Comparison of ENCODE assay signal across 9 cellular contexts in the genomic region with DNA sequence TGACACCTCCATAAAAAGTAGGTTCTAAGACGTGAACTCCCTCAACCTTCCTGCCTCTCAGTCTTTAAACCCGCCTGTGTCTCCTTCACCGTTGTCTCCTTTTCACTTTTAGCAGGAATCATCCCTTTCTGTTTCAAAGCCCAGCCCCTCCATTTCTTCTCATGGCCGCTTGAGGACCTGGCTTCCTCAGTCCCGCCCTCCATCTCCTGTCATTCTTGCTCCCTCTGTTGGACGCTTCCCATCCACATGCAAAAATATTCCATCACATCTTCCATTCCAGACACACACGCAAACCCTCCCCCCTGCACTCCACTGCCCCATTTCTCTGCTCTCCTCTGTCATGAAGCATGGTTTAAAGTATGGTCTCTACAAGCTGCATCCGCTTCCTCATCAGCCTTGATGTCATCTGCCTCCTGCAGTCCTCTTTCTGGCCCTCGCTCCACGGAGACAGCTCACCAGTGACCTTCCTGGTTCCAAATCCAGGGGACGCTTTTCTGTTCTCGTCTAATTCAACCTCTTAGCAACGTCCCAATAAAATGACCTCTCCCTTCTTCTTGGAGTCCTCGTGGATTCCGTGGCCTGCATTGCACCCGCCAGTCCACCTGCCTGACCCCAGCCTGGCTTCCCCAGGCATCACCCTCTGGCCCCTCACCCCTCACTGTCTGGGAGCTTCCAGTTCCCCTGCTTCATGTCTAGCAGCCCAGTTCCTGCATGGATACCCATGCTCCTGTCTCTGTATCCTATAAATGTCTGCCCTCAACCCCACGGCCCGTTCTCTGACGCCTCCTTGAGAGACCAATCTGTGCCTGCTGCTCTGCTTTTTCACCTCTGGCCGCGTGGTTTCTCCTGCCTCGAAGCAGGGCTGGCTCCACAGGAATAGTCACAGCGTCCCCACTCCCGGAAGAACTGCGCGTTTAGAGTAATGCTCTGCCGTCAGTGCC. TPM values are rescaled to one million over a fixed set of nuclear protein-coding genes. Genes with fewer than 3 reads are reported as not detected.
DNase-seq lines count a peak whose midpoint lies in the region; ATAC-seq and TF ChIP-seq lines count a peak whose summit lies in the region.
"Had no signal": no experiment of that assay in that cellular context is flagged by ENCODE, and none has a peak within 500 bp of the region (broad histone marks: within the 10 kb centered on the region; RNA-seq: fewer than 3 reads in every experiment).

No MANE protein-coding gene starts in this region.

- H3K79me2 ChIP-seq in GM23338 (replicated peaks; ENCODE audit: insufficient read depth) (no peaks in the 10 kb centered on the region), OCI-LY7 (ENCODE audit: insufficient read depth, low read depth, low read length) (no peaks in the 10 kb centered on the region), mesendoderm (ENCODE audit: control insufficient read depth, insufficient read depth, low read length) (no peaks in the 10 kb centered on the region)

- no peaks in the 10 kb centered on the region for H3K9me3 ChIP-seq in OCI-LY7 (ENCODE audit: low read length)

- no peak overlapping the region for H3K18ac ChIP-seq in mesendoderm (ENCODE audit: low read length)

- H3K36me3 Mint-ChIP-seq in GM23338 (ENCODE audit: low read depth), result no peaks in the 10 kb centered on the region
- H3K36me3 Mint-ChIP-seq: activated naive CD4-positive, alpha-beta T cell treated with anti-CD3 and anti-CD28 coated beads, Interleukin-2, amount 50 U/mL, for 24 hours had no signal

- H2BK5ac ChIP-seq in mesendoderm (ENCODE audit: low read length), result no peak overlapping the region

- intact Hi-C loops in OCI-LY7 (cut with micrococcal nuclease; ENCODE audit: unreplicated experiment), result no loop called here

- H2AFZ ChIP-seq in GM23338, result peak overlapping the region; percentile 63
- no peak overlapping the region for H2AFZ ChIP-seq in OCI-LY7 (ENCODE audit: low read length)

- TF ChIP-seq CTCF in GM23338 (conservative IDR thresholded peaks at IDR 0.05; ENCODE audit: low read depth in 2 of 2) (peak; percentile 28 to 59; a peak in 3 of 4 replicates), OCI-LY7 (conservative IDR thresholded peaks at IDR 0.05; ENCODE audit: low read length) (0 out of 2 replicates have a peak, but pooled peaks have one; percentile 16)

- peaks cover 21% of the 10 kb centered on the region for H3K4me1 Mint-ChIP-seq in GM23338

- H3K9me3 Mint-ChIP-seq in GM23338, result no peaks in the 10 kb centered on the region
- H3K9me3 Mint-ChIP-seq: activated naive CD4-positive, alpha-beta T cell treated with anti-CD3 and anti-CD28 coated beads, Interleukin-2, amount 50 U/mL, for 24 hours had no signal

- H3K9me2 ChIP-seq in GM23338 (ENCODE audit: insufficient read depth) (no peaks in the 10 kb centered on the region), OCI-LY7 (ENCODE audit: insufficient read depth, low read length) (no peaks in the 10 kb centered on the region)

- H3K4me3 Mint-ChIP-seq in GM23338, result no peak overlapping the region
- H3K4me3 Mint-ChIP-seq: activated naive CD4-positive, alpha-beta T cell treated with anti-CD3 and anti-CD28 coated beads, Interleukin-2, amount 50 U/mL, for 24 hours had no signal

- no peak overlapping the region for H3K4me2 ChIP-seq in GM23338
- H3K4me2 ChIP-seq in OCI-LY7 (ENCODE audit: low read length), result no peak overlapping the region
- H3K4me2 ChIP-seq in mesendoderm (ENCODE audit: low read length), result no peak overlapping the region

- ATAC-seq in GM23338 (peak; percentile 20), HG02840 (IDR thresholded peaks at IDR 0.05; ENCODE audit: low FRiP score, unreplicated experiment) (no peak), GM21360 (IDR thresholded peaks at IDR 0.05; ENCODE audit: unreplicated experiment) (no peak)

- H4K5ac ChIP-seq in mesendoderm (ENCODE audit: low read length), result no peak overlapping the region

- no peak overlapping the region for H4K8ac ChIP-seq in mesendoderm (ENCODE audit: low read depth, low read length)

- peaks cover 9% of the 10 kb centered on the region for H3K27me3 Mint-ChIP-seq in GM23338 (ENCODE audit: insufficient read depth, low read depth, poor library complexity)

- WGBS in mesendoderm (ENCODE audit: extremely low coverage, insufficient coverage, low lambda C conversion rate), result no CpG with 5 or more reads among the region's 27 CpGs

- peak overlapping the region; percentile 45 for H3K23ac ChIP-seq in mesendoderm (ENCODE audit: low read length)

- no peak overlapping the region for H2AK5ac ChIP-seq in mesendoderm (ENCODE audit: low read length)

- H2BK15ac ChIP-seq in mesendoderm (replicated peaks; ENCODE audit: low read depth), result no peak overlapping the region

- POLR2A ChIA-PET in OCI-LY7 (lab: Charles Lee), result no interaction called here

- H3K27ac ChIP-seq in GM23338 (ENCODE audit: low read depth), result no peak overlapping the region
- no peak overlapping the region for H3K27ac ChIP-seq in OCI-LY7 (ENCODE audit: low read depth, low read length, poor library complexity, severe bottlenecking)
- no peak overlapping the region for H3K27ac ChIP-seq in mesendoderm (ENCODE audit: low read depth, low read length)

- no peaks in the 10 kb centered on the region for H4K20me1 ChIP-seq in GM23338 (replicated peaks; ENCODE audit: insufficient read depth)
- H4K20me1 ChIP-seq in OCI-LY7 (ENCODE audit: insufficient read depth, low read length), result no peaks in the 10 kb centered on the region

- H3K36me3 ChIP-seq in GM23338 (ENCODE audit: insufficient read depth), result no peaks in the 10 kb centered on the region
- H3K36me3 ChIP-seq in OCI-LY7 (ENCODE audit: insufficient read depth, low read length), result no peaks in the 10 kb centered on the region
- no peaks in the 10 kb centered on the region for H3K36me3 ChIP-seq in mesendoderm (ENCODE audit: control insufficient read depth, insufficient read depth, low read length)

- H3K27ac Mint-ChIP-seq in GM23338, result no peak overlapping the region
- H3K27ac Mint-ChIP-seq: activated naive CD4-positive, alpha-beta T cell treated with anti-CD3 and anti-CD28 coated beads, Interleukin-2, amount 50 U/mL, for 24 hours had no signal

- H3K4ac ChIP-seq in mesendoderm (ENCODE audit: low read depth, low read length), result no peak overlapping the region

- H3K27me3 ChIP-seq in GM23338 (ENCODE audit: insufficient read depth) (no peaks in the 10 kb centered on the region), mesendoderm (ENCODE audit: insufficient read depth, low read length, poor library complexity) (no peaks in the 10 kb centered on the region)

- CTCF ChIA-PET in OCI-LY7 (lab: Charles Lee; ENCODE audit: unreplicated experiment), result no interaction called here

- H3K56ac ChIP-seq in mesendoderm (ENCODE audit: low read length), result peak overlapping the region; percentile 60

- peak; percentile 78 for DNase-seq in A172 (ENCODE audit: low spot score)
- DNase-seq in GM23338 (ENCODE audit: low spot score), result peak; percentile 71
- DNase-seq in OCI-LY7 (ENCODE audit: low spot score), result no peak
- peak; percentile 75 for DNase-seq in dedifferentiated amniotic fluid mesenchymal stem cell (ENCODE audit: extremely low spot score)
- DNase-seq in mesendoderm, result peak; percentile 82
- DNase-seq in HK-2 (ENCODE audit: unreplicated experiment), result no peak

- H2BK120ac ChIP-seq in mesendoderm (ENCODE audit: low read depth, low read length), result no peak overlapping the region

- H3F3A ChIP-seq in GM23338 (replicated peaks; ENCODE audit: low read depth), result no peaks in the 10 kb centered on the region

- BruUV-seq in OCI-LY7 (replicated peaks; lab: Mats Ljungman, UMichigan), result no TSS peak

- H3K9ac ChIP-seq in mesendoderm (ENCODE audit: low read length), result no peak overlapping the region

- H3K4me1 ChIP-seq in GM23338 (ENCODE audit: insufficient read depth) (0 out of 2 replicates have a peak, but pooled peaks cover 1% of the 10 kb centered on the region), OCI-LY7 (ENCODE audit: insufficient read depth, low read length, poor library complexity, severe bottlenecking) (no peaks in the 10 kb centered on the region), mesendoderm (ENCODE audit: control insufficient read depth, low read depth, low read length) (peaks cover 1% of the 10 kb centered on the region)

- no peak overlapping the region for H3K4me3 ChIP-seq in GM23338
- no peak overlapping the region for H3K4me3 ChIP-seq in OCI-LY7 (ENCODE audit: low read depth, low read length, poor library complexity, severe bottlenecking)
- no peak overlapping the region for H3K4me3 ChIP-seq in mesendoderm (ENCODE audit: low read length)

- no peaks in the 10 kb centered on the region for H3K79me1 ChIP-seq in mesendoderm (ENCODE audit: low read length)

TF ChIP-seq in GM23338, 12 proteins besides CTCF, POLR2A, EP300 and RAD21 (continues in another document):
- no peak for TF ChIP-seq STAT1 (IDR thresholded peaks at IDR 0.05; ENCODE audit: unreplicated experiment)

RNA-seq across cellular contexts. Expression of a gene that starts 26.2 kb away (rescaled TPM):
- 43.4 and 54.6 TPM in 2 replicates for total RNA-seq in A172 (2014; rRNA removed; shearing (Covaris generic))
- 35.5 and 42.1 TPM in 2 replicates for total RNA-seq in GM23338 (2014; rRNA removed; shearing (Covaris generic))
- 19.0 and 19.8 TPM in 2 replicates for polyA plus RNA-seq in GM23338 (2016; fragmentation: Nextera tagmentation; extraction: Ambion mirVana)
- total RNA-seq in OCI-LY7 (2014; rRNA removed; shearing (Covaris generic)), result 25.7 and 27.7 TPM in 2 replicates
- 47.9 and 50.4 TPM in 2 replicates for total RNA-seq in OCI-LY7 (2022)
- polyA plus RNA-seq in mesendoderm (2013, experiment 1 of 2), result 41.9 TPM
- 41.9 TPM for polyA plus RNA-seq in mesendoderm (2013, experiment 2 of 2)

RNA-seq across cellular contexts. Expression of a gene that starts 37.9 kb away (rescaled TPM):
- total RNA-seq in A172 (2014; rRNA removed; shearing (Covaris generic)), result 58.6 and 63.2 TPM in 2 replicates
- 58.0 and 69.3 TPM in 2 replicates for total RNA-seq in GM23338 (2014; rRNA removed; shearing (Covaris generic))
- polyA plus RNA-seq in GM23338 (2016; fragmentation: Nextera tagmentation; extraction: Ambion mirVana), result 369 and 501 TPM in 2 replicates
- 109 and 190 TPM in 2 replicates for total RNA-seq in OCI-LY7 (2014; rRNA removed; shearing (Covaris generic))
- 190 and 206 TPM in 2 replicates for total RNA-seq in OCI-LY7 (2022)
- 185 TPM for polyA plus RNA-seq in mesendoderm (2013, experiment 1 of 2)
- 187 TPM for polyA plus RNA-seq in mesendoderm (2013, experiment 2 of 2)

RNA-seq across cellular contexts. Expression of a gene that starts 46.8 kb away (rescaled TPM):
- total RNA-seq in A172 (2014; rRNA removed; shearing (Covaris generic)), result 28.1 and 35.0 TPM in 2 replicates
- total RNA-seq in GM23338 (2014; rRNA removed; shearing (Covaris generic)), result 0.27 TPM in 1 of 2 replicates, not detected in the other
- polyA plus RNA-seq in GM23338 (2016; fragmentation: Nextera tagmentation; extraction: Ambion mirVana), result not detected in 2 replicates
- not detected in 2 replicates for total RNA-seq in OCI-LY7 (2014; rRNA removed; shearing (Covaris generic))
- not detected in 2 replicates for total RNA-seq in OCI-LY7 (2022)
- polyA plus RNA-seq in mesendoderm (2013, experiment 1 of 2), result 0.13 TPM
- polyA plus RNA-seq in mesendoderm (2013, experiment 2 of 2), result 0.15 TPM

Comparison
In these comparisons a context has a peak if more than half of its experiments do, and no peak if none do; other contexts are left out.
1. DNase-seq: peak in A172 (single experiment), GM23338 (single experiment), dedifferentiated amniotic fluid mesenchymal stem cell (single experiment) and mesendoderm (single experiment); none in OCI-LY7 (single experiment) and HK-2 (single experiment).
2. RNA of a gene that starts 46.8 kb away (total RNA-seq): 28.1 to 35.0 TPM in A172; not detected in OCI-LY7 and 0.27 TPM in GM23338; every median in the first group is over 10 times any median in the second.